In genomic region chr1:193406901-193407300, GRCh38 we compare ENCODE assay signal across 8 cellular contexts.
DNase-seq lines count a peak whose midpoint lies in the region; ATAC-seq and TF ChIP-seq lines count a peak whose summit lies in the region.

No MANE protein-coding gene starts in this region.

- H3K4me2 ChIP-seq in mammary epithelial cell (ENCODE audit: insufficient read depth, low read depth, low read length): no peak overlapping the region

- no peak overlapping the region for H3K27ac ChIP-seq in mammary epithelial cell (ENCODE audit: insufficient read depth, low read depth, low read length)
- H3K27ac ChIP-seq in left lung: peak overlapping the region in 1 of 2 donors; percentile 23

- no peak overlapping the region for H2AFZ ChIP-seq in mammary epithelial cell (ENCODE audit: low read depth, low read length)

- H3K9ac ChIP-seq in mammary epithelial cell (ENCODE audit: insufficient read depth, low read length): no peak overlapping the region

- H3K4me3 ChIP-seq in mammary epithelial cell (replicated peaks in 1 of 3; ENCODE audit: insufficient read depth in 1 of 3, low read depth in 2 of 3, low read length in 3 of 3) (no peak overlapping the region), left lung (no peak overlapping the region)

- H3K9me3 ChIP-seq in mammary epithelial cell (replicated peaks; ENCODE audit: insufficient read depth, low read length): no peaks in the 10 kb centered on the region
- no peaks in the 10 kb centered on the region for H3K9me3 ChIP-seq in left lung

- in situ Hi-C loops in GM13977 (cut with MboI; ENCODE audit: low pct_unique_long_range_greater_than_20kb, low sequenced_read_pairs, unreplicated experiment): loop anchor here (25.0 kb wide), 1 partner anchor 880 kb away; no protein-coding TSS in a partner anchor
- in situ Hi-C loops in mammary epithelial cell (cut with MboI; ENCODE audit: low sequenced_read_pairs in 2 of 2): no loop called here

- no peaks in the 10 kb centered on the region for H4K20me1 ChIP-seq in mammary epithelial cell (ENCODE audit: insufficient read depth, low read length)

- TF ChIP-seq CTCF in AG09319 (IDR thresholded peaks at IDR 0.05; ENCODE audit: low read depth, low read length): peak; percentile 71
- peak; percentile 79 for TF ChIP-seq CTCF in GM13977 (IDR thresholded peaks at IDR 0.05; ENCODE audit: extremely low read depth, insufficient read depth, missing control alignments)
- TF ChIP-seq CTCF in mammary epithelial cell (conservative IDR thresholded peaks at IDR 0.05 in 1 of 2, IDR thresholded peaks at IDR 0.05 in 1 of 2; ENCODE audit: extremely low read depth in 1 of 2, insufficient read depth in 1 of 2, low read depth in 1 of 2, low read length in 2 of 2): peak; percentile 70 to 74
- TF ChIP-seq CTCF in left lung (IDR thresholded peaks at IDR 0.05): peak; percentile 56 to 65

- dilution Hi-C loops in mammary epithelial cell (cut with HindIII; ENCODE audit: low sequenced_read_pairs): no loop called here

- intact Hi-C loops in mammary epithelial cell (cut with micrococcal nuclease) (loop anchor here (5.0 to 10.0 kb wide), 2 partner anchors 222 to 350 kb away; partner anchors contain the start of gene B3GALT2), left lung (cut with DNase I) (no loop called here)

- CTCF ChIA-PET in mammary epithelial cell (lab: Charles Lee; ENCODE audit: low non-redundant PET): no interaction called here

- DNase-seq in AG09319 (ENCODE audit: extremely low read depth, low read depth): no peak
- DNase-seq in GM13977 (ENCODE audit: low spot score): peak; percentile 20
- DNase-seq in NCI-H748 (lab: John Stamatoyannopoulos, UW; ENCODE audit: unreplicated experiment): peak; percentile 51
- peak; percentile 30 for DNase-seq in mammary epithelial cell
- no peak for DNase-seq in left lung
- no peak for DNase-seq in activated T-cell treated with anti-CD3 and anti-CD28 coated beads, Interleukin-2, amount 50 U/mL, for 1 hour

- WGBS in mammary epithelial cell (ENCODE audit: low coverage, missing lambda C conversion rate): 4% methylated on average over 4 of the region's 4 CpGs

- ATAC-seq in HG02981 (IDR thresholded peaks at IDR 0.05; ENCODE audit: unreplicated experiment) (peak; percentile 67), left lung (peak; percentile 73), GM19023 (IDR thresholded peaks at IDR 0.05; ENCODE audit: unreplicated experiment) (no peak)

- H3K4me1 ChIP-seq in mammary epithelial cell (ENCODE audit: insufficient read depth, low read length) (no peaks in the 10 kb centered on the region), left lung (peaks cover 0 to 13% of the 10 kb centered on the region in 2 donors)

- BruUV-seq in mammary epithelial cell (replicated peaks; lab: Mats Ljungman, UMichigan): no TSS peak

- H3K36me3 ChIP-seq in mammary epithelial cell (ENCODE audit: insufficient read depth, low read length): no peaks in the 10 kb centered on the region
- no peaks in the 10 kb centered on the region for H3K36me3 ChIP-seq in left lung

- H3K27me3 ChIP-seq in mammary epithelial cell (ENCODE audit: insufficient read depth, low read length) (peaks cover 2% of the 10 kb centered on the region), left lung (no peaks in the 10 kb centered on the region)

- no peaks in the 10 kb centered on the region for H3K79me2 ChIP-seq in mammary epithelial cell (ENCODE audit: insufficient read depth, low read length)

Comparison
In these comparisons a context has a peak if more than half of its experiments do, and no peak if none do; other contexts are left out.
1. DNase-seq: peak in GM13977 (single experiment), NCI-H748 (single experiment) and mammary epithelial cell (single experiment); none in AG09319 (single experiment), left lung (0 of 2) and activated T-cell treated with anti-CD3 and anti-CD28 coated beads, Interleukin-2, amount 50 U/mL, for 1 hour (single experiment).
2. Peak in every context shown above with its lines, with median percentiles within 50 percentile points of each other: CTCF ChIP-seq.